18 cellular contexts compared by ENCODE assay signal in the genomic region with DNA sequence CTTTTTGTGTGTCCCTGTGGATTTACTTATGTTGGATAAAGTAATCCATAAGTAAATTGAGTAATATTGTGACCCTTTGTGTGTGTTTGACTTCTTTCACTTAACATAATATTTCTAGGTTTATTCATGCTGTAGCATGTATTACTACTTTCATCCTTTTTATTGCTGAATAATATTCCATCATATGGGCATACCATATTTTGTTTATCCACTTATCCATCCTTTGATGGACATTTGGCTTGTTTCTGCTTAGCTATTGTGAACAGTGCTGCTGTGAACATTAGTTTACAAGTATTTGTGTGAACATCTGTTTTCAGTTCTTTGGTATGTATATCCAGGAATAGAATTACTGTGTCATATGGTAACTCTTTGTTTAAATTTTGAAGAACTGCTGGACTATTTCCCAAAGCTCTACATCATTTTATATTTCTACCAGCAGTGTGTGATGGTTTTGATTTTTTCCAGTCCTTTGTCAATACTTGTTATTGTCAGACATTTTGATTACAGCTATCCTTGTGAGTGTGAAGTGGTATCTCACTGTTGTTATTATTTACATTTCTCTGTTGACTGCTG. TPM values are rescaled to one million over a fixed set of nuclear protein-coding genes. Genes with fewer than 3 reads are reported as not detected.
DNase-seq lines count a peak whose midpoint lies in the region; ATAC-seq, FAIRE-seq and TF ChIP-seq lines count a peak whose summit lies in the region.
"Had no signal": no experiment of that assay in that cellular context is flagged by ENCODE, and none has a peak within 500 bp of the region (broad histone marks: within the 10 kb centered on the region; RNA-seq: fewer than 3 reads in every experiment).

No MANE protein-coding gene starts in this region.

- peak overlapping the region in 1 of 7 donors; percentile 61 for H3K27ac Mint-ChIP-seq in CD14-positive monocyte
- H3K27ac Mint-ChIP-seq: CD4-positive, CD25-positive, alpha-beta regulatory T cell; GM23338; IgD-negative memory B cell had no signal

- peaks cover 98% of the 10 kb centered on the region for H3K79me2 ChIP-seq in SK-N-SH (ENCODE audit: insufficient read depth)

- intact Hi-C loops in CD14-positive monocyte (cut with micrococcal nuclease), result no loop called here

- no peaks in the 10 kb centered on the region for H3K27me3 ChIP-seq in SK-N-SH (ENCODE audit: insufficient read depth)
- H3K27me3 ChIP-seq: BLaER1 had no signal

- H3K9me3 ChIP-seq in SK-N-SH, result peaks cover 4% of the 10 kb centered on the region; the same call in 1 of the 2 replicates

- no peaks in the 10 kb centered on the region for H3F3A ChIP-seq in SK-N-SH (replicated peaks; ENCODE audit: insufficient read depth)

- peaks cover 0 to 5% (median 2%) of the 10 kb centered on the region in 7 donors for H3K9me3 Mint-ChIP-seq in CD14-positive monocyte

- no peak overlapping the region for H3K9ac ChIP-seq in SK-N-SH
- H3K9ac ChIP-seq: BLaER1 had no signal

- no peak overlapping the region for H3K4me2 ChIP-seq in SK-N-SH
- H3K4me2 ChIP-seq: BLaER1, GM23338 had no signal

- no peak for TF ChIP-seq RAD21 in SK-N-SH (IDR thresholded peaks at IDR 0.05; ENCODE audit: low read length)

- H3K4me1 Mint-ChIP-seq in CD14-positive monocyte, result no peaks in the 10 kb centered on the region
- H3K4me1 Mint-ChIP-seq: GM23338 had no signal

- peaks cover 20 to 26% of the 10 kb centered on the region in 2 experiments for H3K36me3 ChIP-seq in SK-N-SH (replicated peaks in 1 of 2; ENCODE audit: control insufficient read depth in 1 of 2, insufficient read depth in 2 of 2, low read length in 1 of 2)

- peak; percentile 83 for FAIRE-seq in HTR-8/SVneo (lab: Jason Lieb, UNC)
- FAIRE-seq: GM12878, GM18507 had no signal

- peaks cover 21% of the 10 kb centered on the region; the same call in 1 of the 2 replicates for H4K20me1 ChIP-seq in SK-N-SH (ENCODE audit: insufficient read depth)

- no peaks in the 10 kb centered on the region; a peak in 3 of 4 replicates for H3K4me1 ChIP-seq in SK-N-SH (ENCODE audit: control insufficient read depth in 1 of 2, insufficient read depth in 2 of 2, low read depth in 1 of 2, low read length in 1 of 2)
- H3K4me1 ChIP-seq: BLaER1 had no signal

- H3K4me3 Mint-ChIP-seq in CD14-positive monocyte, result no peak overlapping the region
- H3K4me3 Mint-ChIP-seq: GM23338, IgD-negative memory B cell had no signal

- H3K27ac ChIP-seq in SK-N-SH (ENCODE audit: low read depth in 2 of 2, low read length in 1 of 2), result no peak overlapping the region
- H3K27ac ChIP-seq: BLaER1, HL-60 had no signal

- TF ChIP-seq CTCF in SK-N-SH (IDR thresholded peaks at IDR 0.05) (no peak), fibroblast of mammary gland (conservative IDR thresholded peaks at IDR 0.05; ENCODE audit: control insufficient read depth, insufficient read depth, low read depth, low read length) (no peak), CD14-positive monocyte (IDR thresholded peaks at IDR 0.05) (no peak)

- no peak for ATAC-seq in SK-N-SH treated with all-trans-retinoic acid at 6 μM for 48 hours
- ATAC-seq: GM12878, GM23338 had no signal

- peaks cover 45 to 62% of the 10 kb centered on the region in 2 donors for H3K36me3 Mint-ChIP-seq in CD14-positive monocyte

- H3K27me3 Mint-ChIP-seq in CD14-positive monocyte (ENCODE audit: low read depth in 3 of 3), result no peaks in the 10 kb centered on the region
- H3K27me3 Mint-ChIP-seq: CD4-positive, CD25-positive, alpha-beta regulatory T cell; IgD-negative memory B cell had no signal

- CTCF ChIA-PET in SK-N-SH (lab: Yijun Ruan, JAX), result no interaction called here

- H2AFZ ChIP-seq in SK-N-SH (ENCODE audit: low read depth), result no peak overlapping the region
- H2AFZ ChIP-seq: GM23338 had no signal

- no peak for DNase-seq in SK-N-SH
- DNase-seq in HTR-8/SVneo (ENCODE audit: insufficient read length, low spot score), result no peak
- DNase-seq in fibroblast of mammary gland (ENCODE audit: low read depth), result peak; percentile 5
- DNase-seq in cerebellar cortex (ENCODE audit: low spot score), result no peak
- DNase-seq in activated T-cell treated with anti-CD3 and anti-CD28 coated beads, Interleukin-2, amount 50 U/mL, for 48 hours, result no peak
- DNase-seq in CD14-positive monocyte (ENCODE audit: low spot score), result no peak
- DNase-seq: 8988T; AML-193; CD4-positive, CD25-positive, alpha-beta regulatory T cell; DMS 273 treated with DMSO at 0.1 percent for 48 hours; H7 had no signal

- no peaks in the 10 kb centered on the region for H3K9me2 ChIP-seq in SK-N-SH

- no peak for TF ChIP-seq EP300 in SK-N-SH (IDR thresholded peaks at IDR 0.05; ENCODE audit: borderline replicate concordance in 1 of 2, low read depth in 1 of 2, low read length in 1 of 2)

- H3K4me3 ChIP-seq in SK-N-SH (ENCODE audit: low read depth in 2 of 2, low read length in 1 of 2), result no peak overlapping the region
- H3K4me3 ChIP-seq in fibroblast of mammary gland (ENCODE audit: control insufficient read depth, low read depth, low read length), result no peak overlapping the region
- H3K4me3 ChIP-seq: BLaER1, GM12878, GM23338 had no signal

- POLR2A ChIA-PET in SK-N-SH (lab: Yijun Ruan, JAX), result no interaction called here

TF ChIP-seq in SK-N-SH treated with all-trans-retinoic acid at 6 μM for 48 hours, 23 proteins besides CTCF, POLR2A, EP300 and RAD21:
- peak; percentile 94 for TF ChIP-seq ZNF8 (CRISPR knock-in tag; IDR thresholded peaks at IDR 0.05)
- TF ChIP-seq, protein P1, sequence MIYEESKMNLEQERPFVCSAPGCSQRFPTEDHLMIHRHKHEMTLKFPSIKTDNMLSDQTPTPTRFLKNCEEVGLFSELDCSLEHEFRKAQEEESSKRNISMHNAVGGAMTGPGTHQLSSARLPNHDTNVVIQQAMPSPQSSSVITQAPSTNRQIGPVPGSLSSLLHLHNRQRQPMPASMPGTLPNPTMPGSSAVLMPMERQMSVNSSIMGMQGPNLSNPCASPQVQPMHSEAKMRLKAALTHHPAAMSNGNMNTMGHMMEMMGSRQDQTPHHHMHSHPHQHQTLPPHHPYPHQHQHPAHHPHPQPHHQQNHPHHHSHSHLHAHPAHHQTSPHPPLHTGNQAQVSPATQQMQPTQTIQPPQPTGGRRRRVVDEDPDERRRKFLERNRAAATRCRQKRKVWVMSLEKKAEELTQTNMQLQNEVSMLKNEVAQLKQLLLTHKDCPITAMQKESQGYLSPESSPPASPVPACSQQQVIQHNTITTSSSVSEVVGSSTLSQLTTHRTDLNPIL (CRISPR knock-in tag; IDR thresholded peaks at IDR 0.05; ENCODE audit: low read depth), result no peak
TF ChIP-seq in SK-N-SH treated with all-trans-retinoic acid at 6 μM for 48 hours: peak in this region for 1.

TF ChIP-seq in SK-N-SH, 30 proteins besides CTCF, POLR2A, EP300 and RAD21:
- no peak for TF ChIP-seq NRF1 (IDR thresholded peaks at IDR 0.05; ENCODE audit: low read depth, low read length)
- no peak for TF ChIP-seq TCF12 (IDR thresholded peaks at IDR 0.05)
- TF ChIP-seq RFX5 (IDR thresholded peaks at IDR 0.05; ENCODE audit: low read length), result no peak
- TF ChIP-seq RXRA (IDR thresholded peaks at IDR 0.05; ENCODE audit: borderline replicate concordance, low read depth), result no peak

RNA-seq across cellular contexts. Expression of a gene that starts 25.2 kb away (rescaled TPM):
- 2.9 and 5.6 TPM in 2 replicates for polyA plus RNA-seq in SK-N-SH (2012; rRNA removed)
- polyA plus RNA-seq in SK-N-SH (2012; cell fraction: cytosol; rRNA removed), result 4.7 and 5.2 TPM in 2 replicates
- polyA plus RNA-seq in SK-N-SH (2012; cell fraction: nucleus; rRNA removed), result 3.8 and 9.1 TPM in 2 replicates
- polyA plus RNA-seq in CD14-positive monocyte, result 10 to 100 TPM in 1 of 2 donors, 1 to 10 TPM in 1; 5.6 to 12.1 TPM

RNA-seq across cellular contexts. Expression of a gene that starts 38.0 kb away (rescaled TPM):
- 31.4 and 36.8 TPM in 2 replicates for polyA plus RNA-seq in SK-N-SH (2012; rRNA removed)
- polyA plus RNA-seq in SK-N-SH (2012; cell fraction: cytosol; rRNA removed), result 43.8 and 56.2 TPM in 2 replicates
- 27.7 and 52.6 TPM in 2 replicates for polyA plus RNA-seq in SK-N-SH (2012; cell fraction: nucleus; rRNA removed)
- 10 to 100 TPM; 44.9 to 64.1 TPM for polyA plus RNA-seq in CD14-positive monocyte
